16 cellular contexts compared by ENCODE assay signal in genomic region chr7:87452279-87452678, GRCh38. TPM values are rescaled to one million over a fixed set of nuclear protein-coding genes. Genes with fewer than 3 reads are reported as not detected.
DNase-seq lines count a peak whose midpoint lies in the region; ATAC-seq and TF ChIP-seq lines count a peak whose summit lies in the region.
"Had no signal": no experiment of that assay in that cellular context is flagged by ENCODE, and none has a peak within 500 bp of the region (broad histone marks: within the 10 kb centered on the region; RNA-seq: fewer than 3 reads in every experiment).

No MANE protein-coding gene starts in this region.

- BruUV-seq in HCT116 (replicated peaks; lab: Mats Ljungman, UMichigan) = no TSS peak

- H3K4me2 ChIP-seq in HCT116 (ENCODE audit: low read length) = no peak overlapping the region
- H3K4me2 ChIP-seq in SK-N-SH = no peak overlapping the region

- H3K9me3 Mint-ChIP-seq in naive thymus-derived CD8-positive, alpha-beta T cell = no peaks in the 10 kb centered on the region
- H3K9me3 Mint-ChIP-seq: CD4-positive, alpha-beta memory T cell had no signal

- WGBS in SK-N-SH (ENCODE audit: low lambda C conversion rate) = 63% methylated on average over 4 of the region's 4 CpGs
- 51 to 52% methylated on average over 4 of the region's 4 CpGs for WGBS in body of pancreas, 2 donors

- TF ChIP-seq POLR2A in HCT116 (IDR thresholded peaks at IDR 0.05; ENCODE audit: borderline replicate concordance, extremely low read depth, insufficient read depth, insufficient read length) = no peak
- no peak for TF ChIP-seq POLR2A in body of pancreas (IDR thresholded peaks at IDR 0.05)

- peaks cover 4 to 21% (median 6%) of the 10 kb centered on the region in 5 donors for H3K27me3 Mint-ChIP-seq in naive thymus-derived CD8-positive, alpha-beta T cell

- H3K4me1 ChIP-seq in HCT116 (ENCODE audit: control insufficient read depth in 1 of 2, insufficient read depth in 2 of 2, low read length in 2 of 2) (no peaks in the 10 kb centered on the region), SK-N-SH (ENCODE audit: control insufficient read depth in 1 of 2, insufficient read depth in 2 of 2, low read depth in 1 of 2, low read length in 1 of 2) (peaks cover 0 to 4% of the 10 kb centered on the region in 2 experiments; a peak in 2 of 4 replicates), foreskin keratinocyte (no peaks in the 10 kb centered on the region), body of pancreas (no peaks in the 10 kb centered on the region)

- H3K27ac Mint-ChIP-seq in naive thymus-derived CD8-positive, alpha-beta T cell = no peak overlapping the region
- H3K27ac Mint-ChIP-seq: CD4-positive, alpha-beta memory T cell had no signal

- H4K20me1 ChIP-seq in HCT116 (ENCODE audit: insufficient read depth) (no peaks in the 10 kb centered on the region; the same call in 1 of the 2 replicates), SK-N-SH (ENCODE audit: insufficient read depth) (no peaks in the 10 kb centered on the region)

- intact Hi-C loops in HCT116 (cut with micrococcal nuclease) (no loop called here), body of pancreas (cut with DNase I) (no loop called here)

- no peaks in the 10 kb centered on the region for H3F3A ChIP-seq in SK-N-SH (replicated peaks; ENCODE audit: insufficient read depth)

- H3K36me3 Mint-ChIP-seq in naive thymus-derived CD8-positive, alpha-beta T cell = no peaks in the 10 kb centered on the region
- H3K36me3 Mint-ChIP-seq: CD4-positive, alpha-beta memory T cell had no signal

- H3K9ac ChIP-seq in HCT116 (ENCODE audit: low read length) (no peak overlapping the region), SK-N-SH (no peak overlapping the region)

- DNase-seq in HCT116 (ENCODE audit: low read depth, low spot score) (no peak), SK-N-SH (no peak), foreskin keratinocyte (no peak), body of pancreas (no peak), GM10248 (ENCODE audit: extremely low spot score) (no peak)
- no peak for DNase-seq in naive thymus-derived CD8-positive, alpha-beta T cell
- DNase-seq: CD4-positive, alpha-beta memory T cell; GF-D8; IMR-90; NCI-H146; NCI-H2227 treated with DMSO at 0.1 percent for 48 hours; NCI-H524 treated with DMSO at 0.1 percent for 48 hours; OCI-M1; T-helper 1 cell had no signal

- H3K9me3 ChIP-seq in HCT116 (ENCODE audit: control insufficient read depth in 1 of 2, insufficient read depth in 1 of 2, low read depth in 1 of 2, low read length in 2 of 2) = no peaks in the 10 kb centered on the region
- H3K9me3 ChIP-seq in SK-N-SH = no peaks in the 10 kb centered on the region
- no peaks in the 10 kb centered on the region for H3K9me3 ChIP-seq in body of pancreas

- H3K9me2 ChIP-seq in HCT116 (ENCODE audit: insufficient read depth) (no peaks in the 10 kb centered on the region), SK-N-SH (no peaks in the 10 kb centered on the region; the same call in 1 of the 2 replicates)

- H3K4me3 ChIP-seq in HCT116 (replicated peaks in 1 of 2; ENCODE audit: low read depth in 1 of 2, low read length in 2 of 2) (no peak overlapping the region), SK-N-SH (ENCODE audit: low read depth in 2 of 2, low read length in 1 of 2) (no peak overlapping the region), body of pancreas (no peak overlapping the region)

- TF ChIP-seq CTCF in 22Rv1 (IDR thresholded peaks at IDR 0.05) (peak; percentile 35), HCT116 (IDR thresholded peaks at IDR 0.05 in 2 of 3, conservative IDR thresholded peaks at IDR 0.05 in 1 of 3; ENCODE audit: borderline replicate concordance in 1 of 3, insufficient read depth in 1 of 3, low read depth in 2 of 3, low read length in 2 of 3) (no peak), SK-N-SH (IDR thresholded peaks at IDR 0.05) (no peak), foreskin keratinocyte (conservative IDR thresholded peaks at IDR 0.05) (peak; percentile 14), body of pancreas (IDR thresholded peaks at IDR 0.05) (no peak), GM10248 (IDR thresholded peaks at IDR 0.05; ENCODE audit: control extremely low read depth, extremely low read depth, low read depth, missing control alignments) (no peak)

- peaks cover 1 to 4% (median 3%) of the 10 kb centered on the region in 4 donors for H3K4me1 Mint-ChIP-seq in naive thymus-derived CD8-positive, alpha-beta T cell
- H3K4me1 Mint-ChIP-seq: CD4-positive, alpha-beta memory T cell had no signal

- H3K4me3 Mint-ChIP-seq in naive thymus-derived CD8-positive, alpha-beta T cell = no peak overlapping the region
- H3K4me3 Mint-ChIP-seq: CD4-positive, alpha-beta memory T cell had no signal

- H3K27me3 ChIP-seq in HCT116 (ENCODE audit: insufficient read depth, low read length) = no peaks in the 10 kb centered on the region
- H3K27me3 ChIP-seq in SK-N-SH (ENCODE audit: insufficient read depth) = no peaks in the 10 kb centered on the region
- H3K27me3 ChIP-seq in foreskin keratinocyte = no peaks in the 10 kb centered on the region
- H3K27me3 ChIP-seq in body of pancreas = no peaks in the 10 kb centered on the region

- RAD21 ChIA-PET in HCT116 (lab: Charles Lee; ENCODE audit: low non-redundant PET in 1 of 2, low total read pairs in 2 of 2, uncharacterized antibody in 2 of 2, unreplicated experiment in 2 of 2) = no interaction called here

- H3K79me2 ChIP-seq in HCT116 (ENCODE audit: insufficient read depth, low read length) = no peaks in the 10 kb centered on the region
- no peaks in the 10 kb centered on the region for H3K79me2 ChIP-seq in SK-N-SH (ENCODE audit: insufficient read depth)

- no peaks in the 10 kb centered on the region for H3K36me3 ChIP-seq in HCT116 (ENCODE audit: control insufficient read depth in 1 of 2, insufficient read depth in 2 of 2, low read length in 2 of 2)
- no peaks in the 10 kb centered on the region for H3K36me3 ChIP-seq in SK-N-SH (replicated peaks in 1 of 2; ENCODE audit: control insufficient read depth in 1 of 2, insufficient read depth in 2 of 2, low read length in 1 of 2)
- H3K36me3 ChIP-seq in body of pancreas (replicated peaks in 1 of 2; ENCODE audit: insufficient read depth in 1 of 2, low read depth in 2 of 2) = no peaks in the 10 kb centered on the region

- TF ChIP-seq RAD21 in HCT116 (IDR thresholded peaks at IDR 0.05; ENCODE audit: low read depth) (0 out of 2 replicates have a peak, but pooled peaks have one; percentile 13), SK-N-SH (IDR thresholded peaks at IDR 0.05; ENCODE audit: low read length) (peak; percentile 35; the same call in 1 of the 2 replicates)

- CTCF ChIA-PET in HCT116 (lab: Charles Lee) (no interaction called here), SK-N-SH (lab: Yijun Ruan, JAX) (interaction anchor here (1.4 kb wide), 1 partner anchor 37 kb away, joined by 4 read pairs; no protein-coding TSS in a partner anchor), GM10248 (lab: Yijun Ruan, JAX) (interaction anchor here (1.6 kb wide), 1 partner anchor 11 kb away, joined by 4 read pairs; no protein-coding TSS in a partner anchor)

- H3K27ac ChIP-seq in 22Rv1 (no peak overlapping the region), HCT116 (ENCODE audit: low read depth, low read length) (no peak overlapping the region), SK-N-SH (ENCODE audit: low read depth in 2 of 2, low read length in 1 of 2) (no peak overlapping the region), foreskin keratinocyte (no peak overlapping the region), body of pancreas (no peak overlapping the region)

- no peak for ATAC-seq in HCT116
- ATAC-seq in foreskin keratinocyte = no peak
- ATAC-seq in GM18519 (IDR thresholded peaks at IDR 0.05; ENCODE audit: low FRiP score, unreplicated experiment) = no peak
- no peak for ATAC-seq in body of pancreas
- ATAC-seq in naive thymus-derived CD8-positive, alpha-beta T cell = no peak

- H2AFZ ChIP-seq in HCT116 (ENCODE audit: low read depth, low read length, poor library complexity, severe bottlenecking) (no peak overlapping the region), SK-N-SH (ENCODE audit: low read depth) (no peak overlapping the region)

- TF ChIP-seq EP300 in SK-N-SH (IDR thresholded peaks at IDR 0.05; ENCODE audit: borderline replicate concordance in 1 of 2, low read depth in 1 of 2, low read length in 1 of 2) = no peak

- POLR2A ChIA-PET in HCT116 (lab: Charles Lee) (no interaction called here), SK-N-SH (lab: Yijun Ruan, JAX) (no interaction called here), GM10248 (lab: Yijun Ruan, JAX) (interaction anchor here (0.7 kb wide), 1 partner anchor 232 kb away, joined by 3 read pairs; no protein-coding TSS in a partner anchor)
- POLR2A ChIA-PET in naive thymus-derived CD8-positive, alpha-beta T cell (lab: Charles Lee) = no interaction called here

TF ChIP-seq in SK-N-SH, 30 proteins besides CTCF, POLR2A, EP300 and RAD21 (continues in another document):
- TF ChIP-seq ELF1 (IDR thresholded peaks at IDR 0.05) = no peak
- no peak for TF ChIP-seq FOXM1 (IDR thresholded peaks at IDR 0.05; ENCODE audit: low read depth)
- no peak for TF ChIP-seq SMC3 (IDR thresholded peaks at IDR 0.05; ENCODE audit: low read depth, low read length)
- no peak for TF ChIP-seq PBX3 (IDR thresholded peaks at IDR 0.05)

RNA-seq across cellular contexts. Expression of gene ABCB4, which starts 23.2 kb away (rescaled TPM):
- total RNA-seq in HCT116 (2021; ENCODE audit: unreplicated experiment) (not detected), foreskin keratinocyte (not detected in 2 replicates), body of pancreas (under 1 TPM in 1 of 2 donors, not detected in 1; under 0.01 TPM)
- not detected in 2 replicates for polyA plus RNA-seq in HCT116 (2012)
- polyA plus RNA-seq in SK-N-SH (2012; rRNA removed) (0.18 and 0.42 TPM in 2 replicates), foreskin keratinocyte (0.01 TPM in 1 of 2 replicates, not detected in the other)
- polyA plus RNA-seq in SK-N-SH (2012; cell fraction: cytosol; rRNA removed) = 0.01 and 0.07 TPM in 2 replicates
- 0.05 and 0.06 TPM in 2 replicates for polyA plus RNA-seq in SK-N-SH (2012; cell fraction: nucleus; rRNA removed)
- total RNA-seq in naive thymus-derived CD8-positive, alpha-beta T cell = 1 to 10 TPM; 1.7 to 2.3 TPM
- polyA plus RNA-seq in naive thymus-derived CD8-positive, alpha-beta T cell = 1 to 10 TPM in 1 of 3 donors, not detected in 2; 1.1 TPM
- total RNA-seq: CD4-positive, alpha-beta memory T cell; IMR-90 had no signal
- polyA plus RNA-seq: IMR-90 had no signal

Comparison
In these comparisons a context has a peak if more than half of its experiments do, and no peak if none do; other contexts are left out.
1. CTCF ChIP-seq: peak in 22Rv1 (single experiment) and foreskin keratinocyte (single experiment); none in HCT116 (0 of 3), SK-N-SH (single experiment), body of pancreas (0 of 7) and GM10248 (single experiment).